19 cellular contexts compared by ENCODE assay signal in the genomic region with DNA sequence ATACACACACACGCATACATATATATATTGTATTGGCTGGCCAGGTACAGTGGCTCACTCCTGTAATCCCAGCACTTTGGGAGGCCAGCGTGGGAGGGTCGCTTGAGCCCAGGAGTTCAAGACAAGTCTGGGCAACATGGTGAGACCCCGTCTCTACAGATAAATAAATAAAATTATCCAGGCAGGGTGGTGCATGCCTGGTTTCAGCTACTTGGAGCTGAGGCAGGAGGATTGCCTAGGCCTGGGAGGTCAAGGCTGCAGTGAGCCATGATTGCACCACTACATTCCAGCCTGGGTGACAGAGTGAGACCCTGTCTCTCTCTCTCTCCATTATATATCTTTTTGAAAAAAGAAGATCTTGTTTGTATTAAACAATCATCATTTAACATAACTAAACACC. TPM values are rescaled to one million over a fixed set of nuclear protein-coding genes. Genes with fewer than 3 reads are reported as not detected.
DNase-seq lines count a peak whose midpoint lies in the region; TF ChIP-seq lines count a peak whose summit lies in the region.
"Had no signal": no experiment of that assay in that cellular context is flagged by ENCODE, and none has a peak within 500 bp of the region (broad histone marks: within the 10 kb centered on the region; RNA-seq: fewer than 3 reads in every experiment).

No MANE protein-coding gene starts in this region.

- H3K27ac ChIP-seq in BLaER1 (peak overlapping the region; percentile 90), Peyer's patch (no peak overlapping the region)
- H3K27ac ChIP-seq: 22Rv1 had no signal

- no peak overlapping the region for H3K4me3 Mint-ChIP-seq in activated CD4-positive, alpha-beta T cell treated with anti-CD3 and anti-CD28 coated beads, Interleukin-2, amount 10 ng/mL, durations not matched to agents 7 days and 5 days
- no peak overlapping the region for H3K4me3 Mint-ChIP-seq in osteocyte (ENCODE audit: unreplicated experiment)

- DNase-seq in activated CD4-positive, alpha-beta T cell treated with anti-CD3 and anti-CD28 coated beads, Interleukin-2, amount 10 ng/mL, durations not matched to agents 7 days and 5 days = no peak
- no peak for DNase-seq in activated CD4-positive, alpha-beta T cell treated with anti-CD3 and anti-CD28 coated beads, Interleukin-2, amount 50 U/mL, for 1 hour
- DNase-seq in Peyer's patch (peak in 2 of 3 donors; percentile 11 to 34), osteocyte (ENCODE audit: extremely low spot score, unreplicated experiment) (no peak), DMS79 (lab: John Stamatoyannopoulos, UW) (no peak), NCI-H82 treated with DMSO at 0.1 percent for 48 hours (lab: John Stamatoyannopoulos, UW; ENCODE audit: unreplicated experiment) (no peak)
- DNase-seq in stimulated activated CD4-positive, alpha-beta T cell treated with anti-CD3 and anti-CD28 coated beads, Interleukin-4, amount 100 ng/mL, for 24 hours = no peak
- DNase-seq: Calu3, EL, GOT3, KG1, NCI-H1694 treated with DMSO at 0.1 percent for 48 hours, NCI-H2107, NCI-H510A treated with DMSO at 0.1 percent for 48 hours, NCI-H774, SIG-M5 had no signal

- TF ChIP-seq CTCF in Peyer's patch (IDR thresholded peaks at IDR 0.05) = no peak
- no peak for TF ChIP-seq CTCF in osteocyte (IDR thresholded peaks at IDR 0.05)

- H3K4me1 ChIP-seq in BLaER1 (peaks cover 93% of the 10 kb centered on the region), Peyer's patch (peaks cover 17 to 70% (median 20%) of the 10 kb centered on the region in 4 donors)

- H3K9ac ChIP-seq in BLaER1 = peak overlapping the region; percentile 84; the same call in 1 of the 2 replicates

- H3K27ac Mint-ChIP-seq in activated CD4-positive, alpha-beta T cell treated with anti-CD3 and anti-CD28 coated beads, Interleukin-2, amount 10 ng/mL, durations not matched to agents 7 days and 5 days = peak overlapping the region; percentile 96
- peak overlapping the region; percentile 18 for H3K27ac Mint-ChIP-seq in osteocyte (ENCODE audit: unreplicated experiment)

- no peaks in the 10 kb centered on the region for H3K27me3 ChIP-seq in BLaER1
- H3K27me3 ChIP-seq in Peyer's patch = no peaks in the 10 kb centered on the region

- no peaks in the 10 kb centered on the region for H3K9me3 Mint-ChIP-seq in activated CD4-positive, alpha-beta T cell treated with anti-CD3 and anti-CD28 coated beads, Interleukin-2, amount 10 ng/mL, durations not matched to agents 7 days and 5 days
- no peaks in the 10 kb centered on the region for H3K9me3 Mint-ChIP-seq in osteocyte (ENCODE audit: unreplicated experiment)
- H3K9me3 Mint-ChIP-seq: CD8-positive, alpha-beta T cell had no signal

- H4K20me1 ChIP-seq in BLaER1 = no peaks in the 10 kb centered on the region

- H3K27me3 Mint-ChIP-seq in activated CD4-positive, alpha-beta T cell treated with anti-CD3 and anti-CD28 coated beads, Interleukin-2, amount 10 ng/mL, durations not matched to agents 7 days and 5 days = no peaks in the 10 kb centered on the region
- no peaks in the 10 kb centered on the region for H3K27me3 Mint-ChIP-seq in osteocyte (ENCODE audit: unreplicated experiment)

- H3K36me3 Mint-ChIP-seq in activated CD4-positive, alpha-beta T cell treated with anti-CD3 and anti-CD28 coated beads, Interleukin-2, amount 10 ng/mL, durations not matched to agents 7 days and 5 days (ENCODE audit: low read depth) = peaks cover 7% of the 10 kb centered on the region
- H3K36me3 Mint-ChIP-seq in osteocyte (ENCODE audit: unreplicated experiment) = peaks cover 4% of the 10 kb centered on the region
- H3K36me3 Mint-ChIP-seq: CD8-positive, alpha-beta T cell had no signal

- POLR2A ChIA-PET in activated CD4-positive, alpha-beta T cell treated with anti-CD3 and anti-CD28 coated beads, Interleukin-2, amount 10 ng/mL, durations not matched to agents 7 days and 5 days (lab: Charles Lee) = no interaction called here

- H3K4me2 ChIP-seq in BLaER1 = peak overlapping the region; percentile 96

- H3K36me3 ChIP-seq in BLaER1 (no peaks in the 10 kb centered on the region), Peyer's patch (no peaks in the 10 kb centered on the region)

- no peak for TF ChIP-seq POLR2A in Peyer's patch (IDR thresholded peaks at IDR 0.05)

- H3K9me3 ChIP-seq in BLaER1 (no peaks in the 10 kb centered on the region), Peyer's patch (no peaks in the 10 kb centered on the region)

- H3K4me1 Mint-ChIP-seq in activated CD4-positive, alpha-beta T cell treated with anti-CD3 and anti-CD28 coated beads, Interleukin-2, amount 10 ng/mL, durations not matched to agents 7 days and 5 days = peaks cover 83% of the 10 kb centered on the region
- peaks cover 80% of the 10 kb centered on the region for H3K4me1 Mint-ChIP-seq in osteocyte (ENCODE audit: unreplicated experiment)

- CTCF ChIA-PET in activated CD4-positive, alpha-beta T cell treated with anti-CD3 and anti-CD28 coated beads, Interleukin-2, amount 10 ng/mL, durations not matched to agents 7 days and 5 days (lab: Charles Lee) = interaction anchor here (0.8 kb wide), 1 partner anchor 9 kb away, joined by 3 read pairs; no protein-coding TSS in a partner anchor

- H3K4me3 ChIP-seq in BLaER1 (no peak overlapping the region), Peyer's patch (no peak overlapping the region)

RNA-seq across cellular contexts. Expression of a gene that starts 4.6 kb away (rescaled TPM):
- total RNA-seq in activated CD4-positive, alpha-beta T cell treated with anti-CD3 and anti-CD28 coated beads, Interleukin-2, amount 10 ng/mL, durations not matched to agents 7 days and 5 days = 10 to 100 TPM; 81.0 to 95.8 TPM
- total RNA-seq in Peyer's patch (10 to 100 TPM in 3 of 4 donors, 1 to 10 TPM in 1; 7.2 to 35.5 (median 13.1) TPM), osteocyte (105 and 114 TPM in 2 replicates)

RNA-seq across cellular contexts. Expression of a gene that starts 13.8 kb away (rescaled TPM):
- 10 to 100 TPM; 36.6 to 51.2 TPM for total RNA-seq in activated CD4-positive, alpha-beta T cell treated with anti-CD3 and anti-CD28 coated beads, Interleukin-2, amount 10 ng/mL, durations not matched to agents 7 days and 5 days
- total RNA-seq in Peyer's patch = 10 to 100 TPM; 24.8 to 42.7 (median 29.5) TPM
- total RNA-seq in osteocyte = 53.1 and 55.1 TPM in 2 replicates

Comparison
In these comparisons a context has a peak if more than half of its experiments do, and no peak if none do; other contexts are left out.
1. DNase-seq: peak in Peyer's patch (2 of 3); none in activated CD4-positive, alpha-beta T cell treated with anti-CD3 and anti-CD28 coated beads, Interleukin-2, amount 10 ng/mL, durations not matched to agents 7 days and 5 days (single experiment), activated CD4-positive, alpha-beta T cell treated with anti-CD3 and anti-CD28 coated beads, Interleukin-2, amount 50 U/mL, for 1 hour (single experiment), osteocyte (single experiment), DMS79 (single experiment), stimulated activated CD4-positive, alpha-beta T cell treated with anti-CD3 and anti-CD28 coated beads, Interleukin-4, amount 100 ng/mL, for 24 hours (single experiment) and NCI-H82 treated with DMSO at 0.1 percent for 48 hours (single experiment).